ENCODE assay signal across 21 cellular contexts in genomic region chr3:56806407-56806806, GRCh38. TPM values are rescaled to one million over a fixed set of nuclear protein-coding genes. Genes with fewer than 3 reads are reported as not detected.
DNase-seq lines count a peak whose midpoint lies in the region; TF ChIP-seq lines count a peak whose summit lies in the region.
"Had no signal": no experiment of that assay in that cellular context is flagged by ENCODE, and none has a peak within 500 bp of the region (broad histone marks: within the 10 kb centered on the region; RNA-seq: fewer than 3 reads in every experiment).

No MANE protein-coding gene starts in this region.

- peak overlapping the region in 2 of 59 donors; percentile 12 to 31 for H3K4me3 ChIP-seq in dorsolateral prefrontal cortex
- H3K4me3 ChIP-seq: cardiac muscle cell, lower lobe of right lung, testis, vagina had no signal

- intact Hi-C loops in dorsolateral prefrontal cortex (cut with DNase I) = no loop called here

- peak overlapping the region; percentile 30 to 95 (median 86) for H3K27ac ChIP-seq in dorsolateral prefrontal cortex
- H3K27ac ChIP-seq in temporal lobe (ENCODE audit: low read depth, low read length) = peak overlapping the region; percentile 91
- H3K27ac ChIP-seq: cardiac muscle cell, lower lobe of right lung, testis, vagina had no signal

- peak in 1 of 56 donors; percentile 15 for TF ChIP-seq CTCF in dorsolateral prefrontal cortex (IDR thresholded peaks at IDR 0.05 in 54 of 56, conservative IDR thresholded peaks at IDR 0.05 in 2 of 56; ENCODE audit: low read depth in 1 of 56, partially characterized antibody in 56 of 56)

- DNase-seq in NCI-H524 treated with DMSO at 0.1 percent for 48 hours (lab: John Stamatoyannopoulos, UW) (peak; percentile 16), dorsolateral prefrontal cortex (peak in 5 of 10 donors; percentile 49 to 56 (median 54)), nucleus accumbens (lab: John Stamatoyannopoulos, UW) (peak in 44 of 56 donors; percentile 7 to 74 (median 32)), NCI-H748 (lab: John Stamatoyannopoulos, UW; ENCODE audit: unreplicated experiment) (no peak)
- no peak for DNase-seq in activated naive CD4-positive, alpha-beta T cell treated with Interleukin-2 at 50 U/mL for 16 hours
- DNase-seq in activated CD8-positive, alpha-beta memory T cell treated with anti-CD3 and anti-CD28 coated beads for 24 hours = no peak
- DNase-seq: activated CD4-positive, alpha-beta T cell treated with anti-CD3 and anti-CD28 coated beads for 48 hours; activated naive CD4-positive, alpha-beta T cell; activated T-cell treated with anti-CD3 and anti-CD28 coated beads, Interleukin-2, amount 50 U/mL, for 48 hours; CD8-positive, alpha-beta T cell; DMS79; KBM-7; lower lobe of right lung; NCI-H146; NCI-H526; stimulated activated CD4-positive, alpha-beta T cell treated with anti-CD3 and anti-CD28 coated beads, Interleukin-1b, Interleukin-23, amount 100 ng/mL, for 48 hours; T-helper 17 cell; testis had no signal

- H3K27me3 ChIP-seq in dorsolateral prefrontal cortex = no peaks in the 10 kb centered on the region
- H3K27me3 ChIP-seq: cardiac muscle cell, testis, vagina had no signal

RNA-seq across cellular contexts. Expression of gene ARHGEF3, which starts 4.7 kb away (rescaled TPM):
- 10 to 100 TPM; 20.5 to 88.5 (median 62.5) TPM for total RNA-seq in dorsolateral prefrontal cortex
- total RNA-seq in temporal lobe = 31.7 TPM

Comparison
In these comparisons a context has a peak if more than half of its experiments do, and no peak if none do; other contexts are left out.
1. DNase-seq: peak in NCI-H524 treated with DMSO at 0.1 percent for 48 hours (single experiment) and nucleus accumbens (44 of 56); none in activated naive CD4-positive, alpha-beta T cell treated with Interleukin-2 at 50 U/mL for 16 hours (single experiment), NCI-H748 (single experiment) and activated CD8-positive, alpha-beta memory T cell treated with anti-CD3 and anti-CD28 coated beads for 24 hours (single experiment).